1 cellular context compared by ENCODE assay signal in the genomic region with DNA sequence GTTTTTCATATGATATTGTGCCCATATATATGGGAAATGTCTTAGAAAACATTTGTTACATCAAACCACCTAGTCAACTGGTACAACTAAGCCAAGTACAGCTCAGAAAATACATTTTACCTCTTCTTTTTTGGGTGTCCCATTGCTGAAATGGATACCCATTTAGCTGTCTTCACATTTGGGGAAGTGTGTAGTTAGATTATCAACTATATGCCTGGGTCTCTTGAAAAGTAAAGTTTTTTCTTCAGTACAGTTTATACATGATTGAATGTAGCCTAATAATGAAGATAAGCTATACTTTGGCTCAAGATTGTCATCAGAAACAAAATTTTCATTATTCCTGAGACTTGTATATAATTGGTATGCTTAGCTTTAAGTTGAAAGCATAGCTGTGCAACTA.
TF ChIP-seq lines count a peak whose summit lies in the region.

No MANE protein-coding gene starts in this region.

TF ChIP-seq in GM12878, 131 proteins besides CTCF, POLR2A, EP300 and RAD21:
- TF ChIP-seq SPI1 (IDR thresholded peaks at IDR 0.05; ENCODE audit: borderline replicate concordance, insufficient read depth, low read depth, low read length) = peak; percentile 30; the same call in 1 of the 2 replicates
- TF ChIP-seq NRF1 (conservative IDR thresholded peaks at IDR 0.05; ENCODE audit: low read depth, low read length) = no peak
- no peak for TF ChIP-seq KLF5 (IDR thresholded peaks at IDR 0.05; ENCODE audit: partially characterized antibody)
- TF ChIP-seq BRCA1 (IDR thresholded peaks at IDR 0.05; ENCODE audit: low read depth, low read length) = no peak
- TF ChIP-seq, protein P1, sequence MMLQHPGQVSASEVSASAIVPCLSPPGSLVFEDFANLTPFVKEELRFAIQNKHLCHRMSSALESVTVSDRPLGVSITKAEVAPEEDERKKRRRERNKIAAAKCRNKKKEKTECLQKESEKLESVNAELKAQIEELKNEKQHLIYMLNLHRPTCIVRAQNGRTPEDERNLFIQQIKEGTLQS (IDR thresholded peaks at IDR 0.05; ENCODE audit: borderline replicate concordance, extremely low read depth, low read depth, low read length) = no peak
